In the genomic region with DNA sequence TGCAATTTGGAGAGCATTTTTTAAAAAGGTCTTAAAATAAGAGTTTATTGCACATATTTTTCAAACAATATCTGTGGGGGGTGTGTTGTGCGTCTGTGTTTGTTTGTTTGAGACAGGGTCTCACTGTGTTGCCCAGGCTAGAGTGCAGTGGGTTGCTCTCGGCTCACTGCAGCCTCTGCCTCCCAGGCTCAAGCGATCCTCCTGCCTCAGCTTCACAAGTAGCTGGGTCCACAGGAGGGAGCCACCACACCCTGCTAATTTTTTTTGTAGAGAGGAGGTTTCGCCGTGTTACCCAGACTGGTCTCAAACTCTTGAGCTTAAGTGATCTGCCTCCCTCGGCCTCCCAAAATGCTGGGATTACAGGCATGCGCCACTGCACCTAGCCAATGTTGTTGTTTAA, we compare ENCODE assay signal across 1 cellular context.
TF ChIP-seq lines count a peak whose summit lies in the region.

No MANE protein-coding gene starts in this region.

TF ChIP-seq in H1, 55 proteins besides CTCF, POLR2A, EP300 and RAD21:
- TF ChIP-seq MAFK (IDR thresholded peaks at IDR 0.05; ENCODE audit: low read depth, low read length) (no peak), KDM1A (IDR thresholded peaks at IDR 0.05; ENCODE audit: borderline replicate concordance, low read length) (peak; percentile 13; the same call in 1 of the 2 replicates)
